ENCODE assay signal across 24 cellular contexts in the genomic region with DNA sequence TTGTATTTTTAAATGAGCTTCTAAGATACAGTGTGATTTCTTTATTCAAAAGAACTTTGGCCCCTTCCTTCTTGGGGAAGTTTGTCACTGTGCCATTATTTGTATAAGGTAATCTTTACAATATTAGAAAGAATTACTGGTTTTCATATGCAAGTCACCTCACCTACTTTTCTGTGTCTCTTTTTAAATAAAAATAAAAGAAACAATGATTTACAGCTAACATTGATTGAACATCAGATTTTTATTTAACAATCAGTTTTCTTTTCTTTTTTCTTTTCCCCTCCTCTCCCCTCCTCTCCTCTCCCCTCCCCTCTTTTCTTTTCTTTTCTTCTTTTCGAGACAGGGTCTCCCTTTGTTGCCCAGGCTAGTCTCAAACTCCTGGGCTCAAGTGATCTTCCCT.
"Had no signal": no experiment of that assay in that cellular context is flagged by ENCODE, and none has a peak within 500 bp of the region (broad histone marks: within the 10 kb centered on the region; RNA-seq: fewer than 3 reads in every experiment).

No MANE protein-coding gene starts in this region.

- H3K4me3 Mint-ChIP-seq: natural killer cell; stimulated activated effector memory CD8-positive, alpha-beta T cell treated with anti-CD3 and anti-CD28 coated beads, Interleukin-12 subunit alpha, Interleukin-12 subunit beta, amount 100 ng/mL, for 72 hours; stimulated activated naive CD8-positive, alpha-beta T cell treated with anti-CD3 and anti-CD28 coated beads, Interleukin-15, Interleukin-2, amounts not matched to agents 100 ng/mL and 50 ng/mL, for 24 hours had no signal

- H2AFZ ChIP-seq: hepatocyte had no signal

- H3K27ac Mint-ChIP-seq: stimulated activated naive CD8-positive, alpha-beta T cell treated with anti-CD3 and anti-CD28 coated beads, Interleukin-15, Interleukin-2, amounts not matched to agents 100 ng/mL and 50 ng/mL, for 24 hours had no signal

- FAIRE-seq: endothelial cell of umbilical vein, kidney, pancreas, urothelium cell line had no signal

- H3K4me1 ChIP-seq: esophagus muscularis mucosa, foreskin keratinocyte, gastroesophageal sphincter, heart left ventricle, left lung, pancreas, tibial nerve, upper lobe of left lung had no signal

- H3K4me1 Mint-ChIP-seq: natural killer cell; stimulated activated effector memory CD8-positive, alpha-beta T cell treated with anti-CD3 and anti-CD28 coated beads, Interleukin-12 subunit alpha, Interleukin-12 subunit beta, amount 100 ng/mL, for 72 hours had no signal

- H3K27me3 Mint-ChIP-seq: stimulated activated naive CD8-positive, alpha-beta T cell treated with anti-CD3 and anti-CD28 coated beads, Interleukin-15, Interleukin-2, amounts not matched to agents 100 ng/mL and 50 ng/mL, for 24 hours had no signal

- H3K27ac ChIP-seq: coronary artery, esophagus muscularis mucosa, foreskin keratinocyte, gastroesophageal sphincter, heart left ventricle, hepatocyte, left lung, neutrophil, pancreas, thoracic aorta, tibial nerve, upper lobe of left lung had no signal

- H3K27me3 ChIP-seq: esophagus muscularis mucosa, foreskin keratinocyte, gastroesophageal sphincter, heart left ventricle, hepatocyte, left lung, neutrophil, pancreas, tibial nerve, upper lobe of left lung had no signal

- H3K4me2 ChIP-seq: hepatocyte had no signal

- H3K4me3 ChIP-seq: coronary artery, esophagus muscularis mucosa, gastroesophageal sphincter, heart left ventricle, hepatocyte, left lung, pancreas, thoracic aorta, tibial nerve, upper lobe of left lung had no signal

- H3K9me3 ChIP-seq: esophagus muscularis mucosa, gastroesophageal sphincter, heart left ventricle, left lung, neutrophil, pancreas, thoracic aorta, tibial nerve, upper lobe of left lung had no signal

- H3K79me2 ChIP-seq: hepatocyte had no signal

- DNase-seq: dermis blood vessel endothelial cell; effector memory CD4-positive, alpha-beta T cell; foreskin keratinocyte; heart left ventricle; kidney; left lung; mammary epithelial cell; natural killer cell; pancreas; stimulated activated CD4-positive, alpha-beta T cell treated with anti-CD3 and anti-CD28 coated beads, Interleukin-2, amount 100 ng/mL, for 24 hours; stimulated activated CD4-positive, alpha-beta T cell treated with anti-CD3 and anti-CD28 coated beads, Interleukin-4, amount 100 ng/mL, for 24 hours; upper lobe of left lung had no signal

- ATAC-seq: foreskin keratinocyte; gastroesophageal sphincter; heart left ventricle; left lung; natural killer cell; pancreas; sciatic nerve; stimulated activated effector memory CD8-positive, alpha-beta T cell treated with anti-CD3 and anti-CD28 coated beads, Interleukin-12 subunit alpha, Interleukin-12 subunit beta, amount 100 ng/mL, for 72 hours had no signal

- H3K9me3 Mint-ChIP-seq: natural killer cell; stimulated activated effector memory CD8-positive, alpha-beta T cell treated with anti-CD3 and anti-CD28 coated beads, Interleukin-12 subunit alpha, Interleukin-12 subunit beta, amount 100 ng/mL, for 72 hours; stimulated activated naive CD8-positive, alpha-beta T cell treated with anti-CD3 and anti-CD28 coated beads, Interleukin-15, Interleukin-2, amounts not matched to agents 100 ng/mL and 50 ng/mL, for 24 hours had no signal
